ENCODE assay signal across 12 cellular contexts in the genomic region with DNA sequence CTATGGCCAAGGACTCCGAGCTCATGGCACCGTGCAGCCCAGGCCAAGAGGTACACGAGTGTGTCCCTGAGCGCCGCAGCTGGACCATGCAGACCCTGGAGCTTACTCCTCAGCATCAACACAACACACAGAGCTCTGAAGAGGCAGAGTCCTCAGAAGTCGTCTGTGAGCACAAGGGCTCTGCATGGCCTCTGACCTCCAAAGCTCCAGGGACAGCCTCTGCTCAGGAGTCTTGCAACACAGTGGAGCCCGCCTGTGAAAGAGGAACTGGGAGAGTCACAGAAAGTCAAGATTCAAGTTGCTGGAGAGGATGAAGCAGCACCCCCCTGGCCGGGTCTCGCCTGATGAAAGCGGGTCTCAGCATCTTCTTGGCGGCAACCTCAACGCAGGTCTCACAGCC. TPM values are rescaled to one million over a fixed set of nuclear protein-coding genes. Genes with fewer than 3 reads are reported as not detected.
A peak's percentile ranks its signal among the peaks of the same experiment; 100 is the strongest.
DNase-seq lines count a peak whose midpoint lies in the region; ATAC-seq and TF ChIP-seq lines count a peak whose summit lies in the region.
"Had no signal": no experiment of that assay in that cellular context is flagged by ENCODE, and none has a peak within 500 bp of the region (broad histone marks: within the 10 kb centered on the region; RNA-seq: fewer than 3 reads in every experiment).

No MANE protein-coding gene starts in this region.

- no peak overlapping the region for H3K27ac ChIP-seq in aorta (ENCODE audit: low read depth in 1 of 2, low read length in 2 of 2)
- H3K27ac ChIP-seq: 22Rv1, epithelial cell of prostate had no signal

- peaks cover 0 to 4% of the 10 kb centered on the region in 2 donors for H3K36me3 ChIP-seq in aorta (ENCODE audit: control insufficient read depth in 1 of 2, insufficient read depth in 2 of 2, low read length in 1 of 2)

- H3K27me3 Mint-ChIP-seq in activated CD4-positive, alpha-beta T cell treated with anti-CD3 and anti-CD28 coated beads, Interleukin-2, amount 10 ng/mL, durations not matched to agents 7 days and 5 days = peaks cover 1% of the 10 kb centered on the region
- H3K27me3 Mint-ChIP-seq in activated B cell treated with CpG ODN at 0.5 μM for 24 hours = no peaks in the 10 kb centered on the region
- peaks cover 0 to 4% (median 3%) of the 10 kb centered on the region in 3 donors for H3K27me3 Mint-ChIP-seq in immature natural killer cell (ENCODE audit: low read depth in 3 of 3)
- H3K27me3 Mint-ChIP-seq in endothelial cell (ENCODE audit: unreplicated experiment) = peaks cover 7% of the 10 kb centered on the region

- no peaks in the 10 kb centered on the region for H3K27me3 ChIP-seq in aorta (ENCODE audit: control insufficient read depth in 1 of 2, insufficient read depth in 2 of 2, low read length in 1 of 2)

- POLR2A ChIA-PET in activated CD4-positive, alpha-beta T cell treated with anti-CD3 and anti-CD28 coated beads, Interleukin-2, amount 10 ng/mL, durations not matched to agents 7 days and 5 days (lab: Charles Lee) = no interaction called here
- POLR2A ChIA-PET in activated B cell treated with CpG ODN at 0.5 μM for 24 hours (lab: Charles Lee) = no interaction called here

- CTCF ChIA-PET in activated CD4-positive, alpha-beta T cell treated with anti-CD3 and anti-CD28 coated beads, Interleukin-2, amount 10 ng/mL, durations not matched to agents 7 days and 5 days (lab: Charles Lee) = interaction anchor here (0.7 kb wide), 1 partner anchor 557 kb away, joined by 3 read pairs; no protein-coding TSS in a partner anchor
- CTCF ChIA-PET in activated B cell treated with CpG ODN at 0.5 μM for 24 hours (lab: Charles Lee) = no interaction called here

- no peaks in the 10 kb centered on the region for H3K4me1 ChIP-seq in aorta (ENCODE audit: control insufficient read depth in 1 of 2, insufficient read depth in 2 of 2, low read length in 2 of 2)

- peaks cover 39% of the 10 kb centered on the region for H3K4me1 Mint-ChIP-seq in activated CD4-positive, alpha-beta T cell treated with anti-CD3 and anti-CD28 coated beads, Interleukin-2, amount 10 ng/mL, durations not matched to agents 7 days and 5 days
- H3K4me1 Mint-ChIP-seq in activated B cell treated with CpG ODN at 0.5 μM for 24 hours (peaks cover 46% of the 10 kb centered on the region), immature natural killer cell (peaks cover 40 to 50% of the 10 kb centered on the region in 2 donors), endothelial cell (ENCODE audit: unreplicated experiment) (peaks cover 7% of the 10 kb centered on the region)

- DNase-seq in activated CD4-positive, alpha-beta T cell treated with anti-CD3 and anti-CD28 coated beads, Interleukin-2, amount 10 ng/mL, durations not matched to agents 7 days and 5 days = no peak
- DNase-seq in activated CD4-positive, alpha-beta T cell treated with anti-CD3 and anti-CD28 coated beads, Interleukin-2, amount 50 U/mL, for 1 hour = no peak
- no peak for DNase-seq in activated B cell treated with CpG ODN at 0.5 μM for 24 hours
- no peak for DNase-seq in immature natural killer cell
- DNase-seq in aorta = peak; percentile 73 to 79
- no peak for DNase-seq in NCI-H1694 (lab: John Stamatoyannopoulos, UW)
- no peak for DNase-seq in endothelial cell (ENCODE audit: low spot score)
- no peak for DNase-seq in effector CD8-positive, alpha-beta T cell (lab: John Stamatoyannopoulos, UW)
- DNase-seq: DMS53, NCI-H146 had no signal

- peaks cover 7% of the 10 kb centered on the region for H3K36me3 Mint-ChIP-seq in activated CD4-positive, alpha-beta T cell treated with anti-CD3 and anti-CD28 coated beads, Interleukin-2, amount 10 ng/mL, durations not matched to agents 7 days and 5 days (ENCODE audit: low read depth)
- H3K36me3 Mint-ChIP-seq in activated B cell treated with CpG ODN at 0.5 μM for 24 hours (ENCODE audit: low read depth) (peaks cover 37% of the 10 kb centered on the region), immature natural killer cell (peaks cover 0 to 4% (median 4%) of the 10 kb centered on the region in 3 donors), endothelial cell (ENCODE audit: low read depth, unreplicated experiment) (peaks cover 13% of the 10 kb centered on the region)

- H3K27ac Mint-ChIP-seq in activated CD4-positive, alpha-beta T cell treated with anti-CD3 and anti-CD28 coated beads, Interleukin-2, amount 10 ng/mL, durations not matched to agents 7 days and 5 days = peak overlapping the region; percentile 5
- H3K27ac Mint-ChIP-seq in activated B cell treated with CpG ODN at 0.5 μM for 24 hours = no peak overlapping the region
- H3K27ac Mint-ChIP-seq in immature natural killer cell = no peak overlapping the region
- no peak overlapping the region for H3K27ac Mint-ChIP-seq in endothelial cell (ENCODE audit: unreplicated experiment)

- H3K4me3 Mint-ChIP-seq in activated CD4-positive, alpha-beta T cell treated with anti-CD3 and anti-CD28 coated beads, Interleukin-2, amount 10 ng/mL, durations not matched to agents 7 days and 5 days = no peak overlapping the region
- peak overlapping the region; percentile 50 for H3K4me3 Mint-ChIP-seq in activated B cell treated with CpG ODN at 0.5 μM for 24 hours
- H3K4me3 Mint-ChIP-seq in immature natural killer cell = peak overlapping the region in 3 of 5 donors; percentile 15 to 97 (median 33)
- H3K4me3 Mint-ChIP-seq in endothelial cell (ENCODE audit: unreplicated experiment) = no peak overlapping the region

- H3K9me3 ChIP-seq in aorta (ENCODE audit: control insufficient read depth, low read length) = no peaks in the 10 kb centered on the region

- intact Hi-C loops in activated B cell treated with CpG ODN at 0.5 μM for 24 hours (cut with micrococcal nuclease) = no loop called here
- intact Hi-C loops in aorta (cut with DNase I) = no loop called here

- 85 to 87% methylated on average over 12 of the region's 12 CpGs for WGBS in aorta, 2 donors

- H3K4me3 ChIP-seq in aorta (ENCODE audit: low read length in 2 of 2) = no peak overlapping the region

- no peak for TF ChIP-seq CTCF in activated B cell treated with CpG ODN at 0.5 μM for 24 hours (IDR thresholded peaks at IDR 0.05)
- no peak for TF ChIP-seq CTCF in endothelial cell (IDR thresholded peaks at IDR 0.05; ENCODE audit: unreplicated experiment)

- no peaks in the 10 kb centered on the region for H3K9me3 Mint-ChIP-seq in activated CD4-positive, alpha-beta T cell treated with anti-CD3 and anti-CD28 coated beads, Interleukin-2, amount 10 ng/mL, durations not matched to agents 7 days and 5 days
- H3K9me3 Mint-ChIP-seq in activated B cell treated with CpG ODN at 0.5 μM for 24 hours (no peaks in the 10 kb centered on the region), immature natural killer cell (peaks cover 0 to 4% (median 0%) of the 10 kb centered on the region in 6 donors), endothelial cell (ENCODE audit: unreplicated experiment) (no peaks in the 10 kb centered on the region)

- ATAC-seq in activated B cell treated with CpG ODN at 0.5 μM for 24 hours (ENCODE audit: low read depth) (peak; percentile 41), aorta (ENCODE audit: low FRiP score) (no peak)

RNA-seq across cellular contexts. Expression of gene LRPAP1, which starts 2.9 kb away (rescaled TPM):
- 10 to 100 TPM; 69.0 to 69.1 TPM for total RNA-seq in activated CD4-positive, alpha-beta T cell treated with anti-CD3 and anti-CD28 coated beads, Interleukin-2, amount 10 ng/mL, durations not matched to agents 7 days and 5 days
- total RNA-seq in activated B cell treated with CpG ODN at 0.5 μM for 24 hours (60.9 and 62.9 TPM in 2 replicates), aorta (100 to 1,000 TPM; 128 to 136 TPM), endothelial cell (ENCODE audit: unreplicated experiment) (92.2 TPM)
- polyA plus RNA-seq in immature natural killer cell (100 to 1,000 TPM in 2 of 3 donors, 10 to 100 TPM in 1; 98.7 to 185 (median 148) TPM), aorta (100 to 1,000 TPM in 1 of 2 donors, 10 to 100 TPM in 1; 95.4 to 196 TPM)

Comparison
In these comparisons a context has a peak if more than half of its experiments do, and no peak if none do; other contexts are left out.
1. DNase-seq: peak in aorta (2 of 2); none in activated CD4-positive, alpha-beta T cell treated with anti-CD3 and anti-CD28 coated beads, Interleukin-2, amount 10 ng/mL, durations not matched to agents 7 days and 5 days (single experiment), activated CD4-positive, alpha-beta T cell treated with anti-CD3 and anti-CD28 coated beads, Interleukin-2, amount 50 U/mL, for 1 hour (single experiment), activated B cell treated with CpG ODN at 0.5 μM for 24 hours (single experiment), immature natural killer cell (0 of 3), NCI-H1694 (single experiment), endothelial cell (single experiment) and effector CD8-positive, alpha-beta T cell (single experiment).
2. H3K4me3 Mint-ChIP-seq: peak in activated B cell treated with CpG ODN at 0.5 μM for 24 hours (single experiment) and immature natural killer cell (3 of 5); none in activated CD4-positive, alpha-beta T cell treated with anti-CD3 and anti-CD28 coated beads, Interleukin-2, amount 10 ng/mL, durations not matched to agents 7 days and 5 days (single experiment) and endothelial cell (single experiment).